8 cellular contexts compared by ENCODE assay signal in the genomic region with DNA sequence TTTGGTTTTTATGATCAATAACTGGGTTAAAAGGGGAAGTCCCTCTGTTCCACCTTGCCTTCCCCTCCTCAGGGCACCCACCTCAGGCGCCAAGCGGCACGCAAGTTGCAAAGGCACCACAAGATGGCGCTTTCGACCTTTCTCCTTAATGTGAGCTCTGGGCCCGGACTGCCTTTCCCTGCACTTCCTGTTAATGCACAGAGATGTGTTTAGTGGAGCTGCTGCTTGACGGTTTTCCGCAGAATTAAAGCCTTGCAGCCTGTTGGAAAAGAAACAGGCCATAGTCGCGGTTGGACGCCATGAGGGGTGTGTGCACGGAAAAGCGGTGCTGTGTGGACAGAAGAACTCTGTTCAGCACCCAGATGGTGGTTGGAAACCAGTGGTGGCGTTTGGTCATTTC. TPM values are rescaled to one million over a fixed set of nuclear protein-coding genes. Genes with fewer than 3 reads are reported as not detected.
DNase-seq lines count a peak whose midpoint lies in the region; ATAC-seq and TF ChIP-seq lines count a peak whose summit lies in the region.

No MANE protein-coding gene starts in this region.

- no peak overlapping the region for H3K27ac ChIP-seq in vagina

- H3K4me1 Mint-ChIP-seq in activated T-helper 17 cell treated with anti-CD3 and anti-CD28 coated beads, Interleukin-2, amount 50 U/mL, for 72 hours: peaks cover 4% of the 10 kb centered on the region

- intact Hi-C loops in vagina (cut with DNase I): no loop called here

- H3K9me3 ChIP-seq in vagina: no peaks in the 10 kb centered on the region

- no peaks in the 10 kb centered on the region for H3K9me3 Mint-ChIP-seq in activated T-helper 17 cell treated with anti-CD3 and anti-CD28 coated beads, Interleukin-2, amount 50 U/mL, for 72 hours

- no peak for TF ChIP-seq POLR2A in vagina (IDR thresholded peaks at IDR 0.05)

- no peaks in the 10 kb centered on the region for H3K36me3 ChIP-seq in vagina

- no peak overlapping the region for H3K4me3 Mint-ChIP-seq in activated T-helper 17 cell treated with anti-CD3 and anti-CD28 coated beads, Interleukin-2, amount 50 U/mL, for 72 hours

- H3K27me3 ChIP-seq in vagina: no peaks in the 10 kb centered on the region

- TF ChIP-seq CTCF in vagina (IDR thresholded peaks at IDR 0.05): peak; percentile 55 to 84 (median 56)

- ATAC-seq in GM21717 (IDR thresholded peaks at IDR 0.05; ENCODE audit: unreplicated experiment): peak; percentile 91
- peak; percentile 89 for ATAC-seq in activated T-helper 17 cell treated with anti-CD3 and anti-CD28 coated beads, Interleukin-2, amount 50 U/mL, for 72 hours (replicated peaks)

- H3K4me1 ChIP-seq in vagina: no peaks in the 10 kb centered on the region

- H3K27ac Mint-ChIP-seq in activated T-helper 17 cell treated with anti-CD3 and anti-CD28 coated beads, Interleukin-2, amount 50 U/mL, for 72 hours: no peak overlapping the region

- DNase-seq in EL (peak; percentile 76), KG1 (lab: John Stamatoyannopoulos, UW) (peak; percentile 37), RPMI7951 (ENCODE audit: low read depth) (peak; percentile 67), foreskin melanocyte (peak; percentile 65), pons (ENCODE audit: low spot score) (peak; percentile 83), vagina (ENCODE audit: extremely low spot score in 2 of 2) (no peak)

- H3K4me3 ChIP-seq in vagina: no peak overlapping the region

- no peaks in the 10 kb centered on the region for H3K36me3 Mint-ChIP-seq in activated T-helper 17 cell treated with anti-CD3 and anti-CD28 coated beads, Interleukin-2, amount 50 U/mL, for 72 hours (ENCODE audit: low read depth)

- H3K27me3 Mint-ChIP-seq in activated T-helper 17 cell treated with anti-CD3 and anti-CD28 coated beads, Interleukin-2, amount 50 U/mL, for 72 hours: peaks cover 28% of the 10 kb centered on the region

RNA-seq across cellular contexts. Expression of a gene that starts 17.9 kb away (rescaled TPM):
- not detected in 2 replicates for total RNA-seq in RPMI7951 (2014; rRNA removed; shearing (Covaris generic))
- not detected for total RNA-seq in activated T-helper 17 cell treated with anti-CD3 and anti-CD28 coated beads, Interleukin-2, amount 50 U/mL, for 72 hours
- 62.1 TPM for total RNA-seq in vagina

RNA-seq across cellular contexts. Expression of a gene that starts 25.1 kb away (rescaled TPM):
- not detected in 2 replicates for total RNA-seq in RPMI7951 (2014; rRNA removed; shearing (Covaris generic))
- total RNA-seq in activated T-helper 17 cell treated with anti-CD3 and anti-CD28 coated beads, Interleukin-2, amount 50 U/mL, for 72 hours: not detected
- total RNA-seq in vagina: not detected

Comparison
In these comparisons a context has a peak if more than half of its experiments do, and no peak if none do; other contexts are left out.
1. DNase-seq: peak in EL (single experiment), KG1 (single experiment), RPMI7951 (single experiment), foreskin melanocyte (single experiment) and pons (single experiment); none in vagina (0 of 2).
2. RNA of a gene that starts 17.9 kb away (total RNA-seq): 62.1 TPM in vagina (single experiment); not detected in RPMI7951 and not detected in activated T-helper 17 cell treated with anti-CD3 and anti-CD28 coated beads, Interleukin-2, amount 50 U/mL, for 72 hours; every median in the first group is over 10 times any median in the second.